ENCODE assay signal across 19 cellular contexts in genomic region chr19:34436716-34437115, GRCh38. TPM values are rescaled to one million over a fixed set of nuclear protein-coding genes. Genes with fewer than 3 reads are reported as not detected.
DNase-seq lines count a peak whose midpoint lies in the region; ATAC-seq, FAIRE-seq and TF ChIP-seq lines count a peak whose summit lies in the region.
"Had no signal": no experiment of that assay in that cellular context is flagged by ENCODE, and none has a peak within 500 bp of the region (broad histone marks: within the 10 kb centered on the region; RNA-seq: fewer than 3 reads in every experiment).

No MANE protein-coding gene starts in this region.

- no peak overlapping the region for H3K4me2 ChIP-seq in A549
- peak overlapping the region; percentile 2 for H3K4me2 ChIP-seq in endothelial cell of umbilical vein (ENCODE audit: insufficient read depth, low read length)
- H3K4me2 ChIP-seq in osteoblast (ENCODE audit: insufficient read depth, low read length) = no peak overlapping the region
- H3K4me2 ChIP-seq in neural progenitor cell = no peak overlapping the region

- H3K27ac Mint-ChIP-seq in neural progenitor cell (no peak overlapping the region), HFFc6 (no peak overlapping the region)
- H3K27ac Mint-ChIP-seq: CD4-positive, CD25-positive, alpha-beta regulatory T cell had no signal

- ATAC-seq in A549 = no peak

- intact Hi-C loops in endothelial cell of umbilical vein (cut with micrococcal nuclease) = loop anchor here (10.0 kb wide), 1 partner anchor 222 kb away; no protein-coding TSS in a partner anchor

- H2AFZ ChIP-seq in endothelial cell of umbilical vein (ENCODE audit: low read depth, low read length) = no peak overlapping the region
- H2AFZ ChIP-seq in osteoblast (ENCODE audit: low read length) = no peak overlapping the region
- H2AFZ ChIP-seq in neural progenitor cell (replicated peaks) = no peak overlapping the region

- H4K20me1 ChIP-seq in endothelial cell of umbilical vein (replicated peaks; ENCODE audit: control insufficient read depth, extremely low read depth, insufficient read depth, low read length) = peaks cover 7% of the 10 kb centered on the region
- H4K20me1 ChIP-seq in osteoblast (ENCODE audit: insufficient read depth, low read length) = peaks cover 30% of the 10 kb centered on the region
- H4K20me1 ChIP-seq in neural progenitor cell (ENCODE audit: low read depth) = peaks cover 66% of the 10 kb centered on the region

- DNase-seq in A549 (ENCODE audit: low read depth in 1 of 2, low spot score in 1 of 2) = no peak
- peak; percentile 12 for DNase-seq in astrocyte of the spinal cord (ENCODE audit: low read depth, low spot score)
- peak; percentile 85 for DNase-seq in endothelial cell of umbilical vein (ENCODE audit: low read depth, low spot score)
- DNase-seq in osteoblast (ENCODE audit: insufficient read length, low spot score, missing footprints) = no peak
- DNase-seq in NCI-H187 treated with DMSO at 0.1 percent for 48 hours (lab: John Stamatoyannopoulos, UW) = no peak
- DNase-seq in neural progenitor cell (ENCODE audit: low spot score) = no peak
- DNase-seq in HFFc6 = no peak
- no peak for DNase-seq in mucosa of gallbladder (ENCODE audit: low spot score)
- DNase-seq: 8988T; BE2C; Calu3; CD4-positive, CD25-positive, alpha-beta regulatory T cell; GF-D8; H7; NCI-H1092 treated with DMSO at 0.1 percent for 48 hours; NCI-H2081 treated with DMSO at 0.1 percent for 48 hours; NCI-H748 treated with DMSO at 0.1 percent for 48 hours; NK-92 treated with Interleukin-12 subunit alpha and Interleukin-12 subunit beta, amount 100 ng/mL, for 24 hours; Peyer's patch had no signal

- no peaks in the 10 kb centered on the region for H3K27me3 ChIP-seq in endothelial cell of umbilical vein (ENCODE audit: control insufficient read depth in 2 of 2, insufficient read depth in 2 of 2, low read length in 2 of 2)
- no peaks in the 10 kb centered on the region for H3K27me3 ChIP-seq in osteoblast (ENCODE audit: insufficient read depth, low read length)
- no peaks in the 10 kb centered on the region for H3K27me3 ChIP-seq in neural progenitor cell
- H3K27me3 ChIP-seq: BE2C, Peyer's patch had no signal

- CTCF ChIA-PET in A549 (lab: Yijun Ruan, JAX) = interaction anchor here (1.1 to 1.7 kb wide), 2 partner anchors 11 to 78 kb away, joined by 4 to 5 read pairs; no protein-coding TSS in a partner anchor
- CTCF ChIA-PET in endothelial cell of umbilical vein (lab: Charles Lee) = no interaction called here

- dilution Hi-C loops in endothelial cell of umbilical vein (cut with MboI; ENCODE audit: extremely low pct_ligation_motif_present, low sequenced_read_pairs) = no loop called here

- H3K27ac ChIP-seq in A549 (no peak overlapping the region), endothelial cell of umbilical vein (ENCODE audit: insufficient read depth, low read depth, low read length) (peak overlapping the region; percentile 69), osteoblast (ENCODE audit: low read depth, low read length) (peak overlapping the region; percentile 39), neural progenitor cell (no peak overlapping the region)
- H3K27ac ChIP-seq: Peyer's patch had no signal

- H3K27me3 Mint-ChIP-seq in neural progenitor cell (ENCODE audit: insufficient read depth, low read depth) = no peaks in the 10 kb centered on the region
- H3K27me3 Mint-ChIP-seq in HFFc6 (ENCODE audit: insufficient read depth) = no peaks in the 10 kb centered on the region
- H3K27me3 Mint-ChIP-seq: CD4-positive, CD25-positive, alpha-beta regulatory T cell had no signal

- peaks cover 62% of the 10 kb centered on the region for H3K79me2 ChIP-seq in endothelial cell of umbilical vein (ENCODE audit: control insufficient read depth, insufficient read depth, low read length)
- peaks cover 85% of the 10 kb centered on the region for H3K79me2 ChIP-seq in osteoblast (ENCODE audit: insufficient read depth, low read length)
- peaks cover 100% of the 10 kb centered on the region for H3K79me2 ChIP-seq in neural progenitor cell (ENCODE audit: low read depth)

- in situ Hi-C loops in astrocyte of the spinal cord (cut with HindIII; ENCODE audit: low sequenced_read_pairs) = no loop called here

- peaks cover under 1% of the 10 kb centered on the region; the same call in 2 of the 3 replicates for H3K4me1 ChIP-seq in A549
- H3K4me1 ChIP-seq in endothelial cell of umbilical vein (ENCODE audit: control insufficient read depth, extremely low read depth, insufficient read depth, low read length) = peaks cover 5% of the 10 kb centered on the region
- peaks cover 4% of the 10 kb centered on the region for H3K4me1 ChIP-seq in osteoblast (ENCODE audit: insufficient read depth, low read length)
- peaks cover 2% of the 10 kb centered on the region for H3K4me1 ChIP-seq in neural progenitor cell
- H3K4me1 ChIP-seq: BE2C, Peyer's patch had no signal

- H3K9ac ChIP-seq in endothelial cell of umbilical vein (replicated peaks; ENCODE audit: extremely low read depth, insufficient read depth, low read length) = no peak overlapping the region
- no peak overlapping the region for H3K9ac ChIP-seq in neural progenitor cell

- 93% methylated on average over 3 of the region's 3 CpGs for WGBS in A549 (ENCODE audit: missing lambda C conversion rate)

- H3K36me3 ChIP-seq in endothelial cell of umbilical vein (ENCODE audit: control insufficient read depth in 2 of 2, extremely low read depth in 1 of 2, insufficient read depth in 2 of 2, low read length in 2 of 2) = peaks cover 8 to 12% of the 10 kb centered on the region in 2 experiments
- H3K36me3 ChIP-seq in osteoblast (ENCODE audit: insufficient read depth, low read length) = peaks cover 83% of the 10 kb centered on the region
- peaks cover 19% of the 10 kb centered on the region for H3K36me3 ChIP-seq in neural progenitor cell

- no peak for TF ChIP-seq POLR2A in A549 (IDR thresholded peaks at IDR 0.05; ENCODE audit: low read length)
- TF ChIP-seq POLR2A in endothelial cell of umbilical vein (IDR thresholded peaks at IDR 0.05; ENCODE audit: low read depth, low read length) = no peak

- H3K4me3 ChIP-seq in A549 (no peak overlapping the region), astrocyte of the spinal cord (ENCODE audit: low read depth, low read length) (no peak overlapping the region), endothelial cell of umbilical vein (replicated peaks in 1 of 3; ENCODE audit: insufficient read depth in 1 of 3, low read depth in 1 of 3, low read length in 3 of 3) (no peak overlapping the region), osteoblast (ENCODE audit: insufficient read depth, low read length) (no peak overlapping the region), neural progenitor cell (no peak overlapping the region)
- H3K4me3 ChIP-seq: Peyer's patch had no signal

- TF ChIP-seq RAD21 in A549 (conservative IDR thresholded peaks at IDR 0.05 in 1 of 2, IDR thresholded peaks at IDR 0.05 in 1 of 2) = no peak

- H3K9me1 ChIP-seq in endothelial cell of umbilical vein (replicated peaks; ENCODE audit: control insufficient read depth, extremely low read depth, insufficient read depth, low read length) = no peaks in the 10 kb centered on the region

- POLR2A ChIA-PET in A549 (lab: Yijun Ruan, JAX) (interaction anchor here (0.6 kb wide), 1 partner anchor 180 kb away, joined by 3 read pairs; no protein-coding TSS in a partner anchor), endothelial cell of umbilical vein (lab: Charles Lee) (no interaction called here)

- peak; percentile 96 for FAIRE-seq in A549 (lab: Jason Lieb, UNC)
- no peak for FAIRE-seq in endothelial cell of umbilical vein (lab: Jason Lieb, UNC)

- H3K4me3 Mint-ChIP-seq in neural progenitor cell = no peak overlapping the region
- no peak overlapping the region for H3K4me3 Mint-ChIP-seq in HFFc6
- H3K4me3 Mint-ChIP-seq: CD4-positive, CD25-positive, alpha-beta regulatory T cell had no signal

- TF ChIP-seq CTCF in A549 (IDR thresholded peaks at IDR 0.05) (no peak), astrocyte of the spinal cord (IDR thresholded peaks at IDR 0.05; ENCODE audit: low read depth, low read length) (no peak), endothelial cell of umbilical vein (IDR thresholded peaks at IDR 0.05; ENCODE audit: extremely low read depth in 1 of 2, insufficient read depth in 1 of 2, low read depth in 1 of 2, low read length in 2 of 2) (no peak), osteoblast (IDR thresholded peaks at IDR 0.05; ENCODE audit: extremely low read depth, low read depth, low read length) (no peak), neural progenitor cell (IDR thresholded peaks at IDR 0.05) (no peak), HFFc6 (IDR thresholded peaks at IDR 0.05) (no peak)

- H3K36me3 Mint-ChIP-seq in neural progenitor cell (peaks cover 38% of the 10 kb centered on the region), HFFc6 (ENCODE audit: low read depth) (peaks cover 29% of the 10 kb centered on the region)

- no TSS peak for BruUV-seq in endothelial cell of umbilical vein (replicated peaks; lab: Mats Ljungman, UMichigan)

- H3K9me3 Mint-ChIP-seq in neural progenitor cell = no peaks in the 10 kb centered on the region
- H3K9me3 Mint-ChIP-seq in HFFc6 = no peaks in the 10 kb centered on the region
- H3K9me3 Mint-ChIP-seq: CD4-positive, CD25-positive, alpha-beta regulatory T cell had no signal

- H3F3A ChIP-seq in neural progenitor cell (ENCODE audit: low read depth) = peaks cover 3% of the 10 kb centered on the region

- peaks cover 2% of the 10 kb centered on the region for H3K4me1 Mint-ChIP-seq in neural progenitor cell
- H3K4me1 Mint-ChIP-seq in HFFc6 (ENCODE audit: low read depth) = peaks cover 7% of the 10 kb centered on the region

- H3K9me3 ChIP-seq in A549 = no peaks in the 10 kb centered on the region
- no peaks in the 10 kb centered on the region for H3K9me3 ChIP-seq in endothelial cell of umbilical vein (replicated peaks; ENCODE audit: control insufficient read depth, insufficient read depth, low read length)
- H3K9me3 ChIP-seq in osteoblast (ENCODE audit: low read depth, low read length) = no peaks in the 10 kb centered on the region
- H3K9me3 ChIP-seq in neural progenitor cell (ENCODE audit: low read depth) = no peaks in the 10 kb centered on the region
- H3K9me3 ChIP-seq: BE2C, Peyer's patch had no signal

- no peak for TF ChIP-seq EP300 in A549 (IDR thresholded peaks at IDR 0.05)

RNA-seq across cellular contexts. Expression of gene UBA2, which starts 8.5 kb away (rescaled TPM):
- polyA plus RNA-seq in A549 (2011; rRNA removed) (504 and 514 TPM in 2 replicates), A549 (2017; fragmentation: RNase III; extraction: RNeasy Plus Mini Kit Qiagen cat#74134 plus additional on column Dnase treatment) (217 to 255 TPM (median 224 TPM) in 3 replicates), endothelial cell of umbilical vein (52.0 and 55.0 TPM in 2 replicates)
- 169 TPM in 2 replicates for polyA plus RNA-seq in A549 (2012; cell fraction: cytosol; rRNA removed)
- 53.4 and 73.7 TPM in 2 replicates for polyA plus RNA-seq in A549 (2012; cell fraction: nucleus; rRNA removed)
- 255 and 318 TPM in 2 replicates for polyA minus RNA-seq in A549 (2011; rRNA and poly(A)+ RNA removed)
- total RNA-seq in endothelial cell of umbilical vein (89.2 and 91.9 TPM in 2 replicates), osteoblast (112 and 121 TPM in 2 replicates), neural progenitor cell (ENCODE audit: low replicate concordance) (305 and 373 TPM in 2 replicates), mucosa of gallbladder (55.4 TPM)
- 75.2 and 99.6 TPM in 2 replicates for polyA plus RNA-seq in endothelial cell of umbilical vein (2011; cell fraction: cytosol; rRNA removed)
- polyA plus RNA-seq in endothelial cell of umbilical vein (2011; cell fraction: nucleus; rRNA removed) = 64.5 and 65.2 TPM in 2 replicates
- 102 and 120 TPM in 2 replicates for polyA plus RNA-seq in endothelial cell of umbilical vein (2012)
- 159 and 176 TPM in 2 replicates for polyA minus RNA-seq in endothelial cell of umbilical vein
- polyA minus RNA-seq in endothelial cell of umbilical vein (2011; cell fraction: cytosol; rRNA and poly(A)+ RNA removed) = 80.3 TPM
- 38.4 and 54.0 TPM in 2 replicates for polyA minus RNA-seq in endothelial cell of umbilical vein (2011; cell fraction: nucleus; rRNA and poly(A)+ RNA removed)
- total RNA-seq in HFFc6 (2021; fragmentation: NEBNext Ultra II Directional; extraction: Animal tissue kit (Norgen Biotek cat#: 25700)) = 10 to 100 TPM; 75.2 to 91.0 (median 86.8) TPM

RNA-seq across cellular contexts. Expression of gene PDCD2L, which starts 32.5 kb away (rescaled TPM):
- polyA plus RNA-seq in A549 (2011; rRNA removed) = 58.5 and 68.9 TPM in 2 replicates
- 72.1 and 74.8 TPM in 2 replicates for polyA plus RNA-seq in A549 (2012; cell fraction: cytosol; rRNA removed)
- polyA plus RNA-seq in A549 (2012; cell fraction: nucleus; rRNA removed) = 50.7 and 66.9 TPM in 2 replicates
- 28.2 to 32.7 TPM (median 31.5 TPM) in 3 replicates for polyA plus RNA-seq in A549 (2017; fragmentation: RNase III; extraction: RNeasy Plus Mini Kit Qiagen cat#74134 plus additional on column Dnase treatment)
- 43.5 and 50.5 TPM in 2 replicates for polyA minus RNA-seq in A549 (2011; rRNA and poly(A)+ RNA removed)
- total RNA-seq in endothelial cell of umbilical vein = 12.4 and 12.9 TPM in 2 replicates
- 20.3 and 24.9 TPM in 2 replicates for polyA plus RNA-seq in endothelial cell of umbilical vein
- 19.2 and 19.6 TPM in 2 replicates for polyA plus RNA-seq in endothelial cell of umbilical vein (2011; cell fraction: cytosol; rRNA removed)
- polyA plus RNA-seq in endothelial cell of umbilical vein (2011; cell fraction: nucleus; rRNA removed) = 9.0 and 11.1 TPM in 2 replicates
- polyA plus RNA-seq in endothelial cell of umbilical vein (2012) = 18.4 and 21.4 TPM in 2 replicates
- polyA minus RNA-seq in endothelial cell of umbilical vein = 22.9 and 23.2 TPM in 2 replicates
- polyA minus RNA-seq in endothelial cell of umbilical vein (2011; cell fraction: cytosol; rRNA and poly(A)+ RNA removed) = 5.9 TPM
- polyA minus RNA-seq in endothelial cell of umbilical vein (2011; cell fraction: nucleus; rRNA and poly(A)+ RNA removed) = 3.1 and 5.6 TPM in 2 replicates
- 9.4 and 10.5 TPM in 2 replicates for total RNA-seq in osteoblast
- total RNA-seq in neural progenitor cell (ENCODE audit: low replicate concordance) = 15.2 and 26.9 TPM in 2 replicates
- total RNA-seq in HFFc6 (2021; fragmentation: NEBNext Ultra II Directional; extraction: Animal tissue kit (Norgen Biotek cat#: 25700)) = 10 to 100 TPM in 5 of 6 experiments, 1 to 10 TPM in 1; 8.8 to 13.3 (median 12.0) TPM
- 5.7 TPM for total RNA-seq in mucosa of gallbladder

RNA-seq across cellular contexts. Expression of gene WTIP, which starts 44.8 kb away (rescaled TPM):
- 18.8 and 22.0 TPM in 2 replicates for polyA plus RNA-seq in A549 (2011; rRNA removed)
- 24.6 and 37.8 TPM in 2 replicates for polyA plus RNA-seq in A549 (2012; cell fraction: cytosol; rRNA removed)
- 31.1 and 32.6 TPM in 2 replicates for polyA plus RNA-seq in A549 (2012; cell fraction: nucleus; rRNA removed)
- polyA plus RNA-seq in A549 (2017; fragmentation: RNase III; extraction: RNeasy Plus Mini Kit Qiagen cat#74134 plus additional on column Dnase treatment) = 18.8 to 21.2 TPM (median 21.2 TPM) in 3 replicates
- 54.4 and 58.2 TPM in 2 replicates for polyA minus RNA-seq in A549 (2011; rRNA and poly(A)+ RNA removed)
- total RNA-seq in endothelial cell of umbilical vein = 25.7 and 26.9 TPM in 2 replicates
- polyA plus RNA-seq in endothelial cell of umbilical vein = 18.0 and 22.4 TPM in 2 replicates
- polyA plus RNA-seq in endothelial cell of umbilical vein (2011; cell fraction: cytosol; rRNA removed) = 23.3 and 24.7 TPM in 2 replicates
- polyA plus RNA-seq in endothelial cell of umbilical vein (2011; cell fraction: nucleus; rRNA removed) = 21.4 and 26.1 TPM in 2 replicates
- polyA plus RNA-seq in endothelial cell of umbilical vein (2012) = 20.2 and 25.0 TPM in 2 replicates
- polyA minus RNA-seq in endothelial cell of umbilical vein = 40.8 and 49.6 TPM in 2 replicates
- 0.51 TPM for polyA minus RNA-seq in endothelial cell of umbilical vein (2011; cell fraction: cytosol; rRNA and poly(A)+ RNA removed)
- polyA minus RNA-seq in endothelial cell of umbilical vein (2011; cell fraction: nucleus; rRNA and poly(A)+ RNA removed) = 14.7 and 17.6 TPM in 2 replicates
- total RNA-seq in osteoblast = 38.7 and 43.9 TPM in 2 replicates
- 28.2 and 35.4 TPM in 2 replicates for total RNA-seq in neural progenitor cell (ENCODE audit: low replicate concordance)
- 10 to 100 TPM; 27.8 to 35.1 (median 29.4) TPM for total RNA-seq in HFFc6 (2021; fragmentation: NEBNext Ultra II Directional; extraction: Animal tissue kit (Norgen Biotek cat#: 25700))
- total RNA-seq in mucosa of gallbladder = 24.0 TPM
- polyA plus RNA-seq: CD4-positive, CD25-positive, alpha-beta regulatory T cell had no signal

Comparison
In these comparisons a context has a peak if more than half of its experiments do, and no peak if none do; other contexts are left out.
1. DNase-seq: peak in astrocyte of the spinal cord (single experiment) and endothelial cell of umbilical vein (single experiment); none in A549 (0 of 2), osteoblast (single experiment), NCI-H187 treated with DMSO at 0.1 percent for 48 hours (single experiment), neural progenitor cell (single experiment), HFFc6 (single experiment) and mucosa of gallbladder (single experiment).
2. H3K27ac ChIP-seq: peak in endothelial cell of umbilical vein (single experiment) and osteoblast (single experiment); none in A549 (0 of 2) and neural progenitor cell (single experiment).